In the genomic region with DNA sequence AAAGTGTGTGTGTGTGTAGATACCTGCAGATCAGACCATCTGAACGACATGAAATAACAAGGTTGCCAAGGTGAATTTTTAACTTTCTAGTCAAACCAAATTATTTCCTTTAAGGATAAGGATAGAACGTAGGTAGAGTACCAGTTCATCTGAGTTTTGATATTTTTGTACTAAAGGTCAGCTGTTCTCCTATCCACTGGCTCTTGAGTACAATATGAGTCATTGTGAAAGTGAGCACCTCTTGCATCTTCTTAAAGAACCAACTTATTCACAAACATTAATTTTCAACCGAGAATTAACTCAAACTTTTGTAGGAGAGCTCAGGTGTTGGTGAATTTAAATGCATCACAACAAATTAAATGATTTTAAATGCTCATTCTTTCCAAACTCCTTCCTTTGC, we compare ENCODE assay signal across 31 cellular contexts.
DNase-seq lines count a peak whose midpoint lies in the region; ATAC-seq and TF ChIP-seq lines count a peak whose summit lies in the region.
"Had no signal": no experiment of that assay in that cellular context is flagged by ENCODE, and none has a peak within 500 bp of the region (broad histone marks: within the 10 kb centered on the region; RNA-seq: fewer than 3 reads in every experiment).

No MANE protein-coding gene starts in this region.

- no peak overlapping the region for H3K4me3 Mint-ChIP-seq in glutamatergic neuron (ENCODE audit: unreplicated experiment)
- H3K4me3 Mint-ChIP-seq: activated naive CD4-positive, alpha-beta T cell treated with anti-CD3 and anti-CD28 coated beads, Interleukin-2, amount 10 ng/mL, durations not matched to agents 7 days and 5 days; natural killer cell treated with Interleukin-12 subunit alpha and Interleukin-12 subunit beta and Interleukin-15 and Interleukin-18, amount 100 ng/mL, for 72 hours; stimulated activated naive B cell treated with anti-CD40 and anti-IgM and Interleukin-4, amounts not matched to agents 10 μg/mL and 1 μg/mL and 100 μg/mL, for 72 hours had no signal

- peak; percentile 62 for ATAC-seq in GM18867 (IDR thresholded peaks at IDR 0.05; ENCODE audit: unreplicated experiment)
- peak; percentile 74 for ATAC-seq in GM21423 (IDR thresholded peaks at IDR 0.05; ENCODE audit: unreplicated experiment)
- peak; percentile 57 for ATAC-seq in HG03095 (IDR thresholded peaks at IDR 0.05; ENCODE audit: unreplicated experiment)
- ATAC-seq: gastroesophageal sphincter; HepG2; natural killer cell treated with Interleukin-12 subunit alpha and Interleukin-12 subunit beta and Interleukin-15 and Interleukin-18, amount 100 ng/mL, for 72 hours; right cardiac atrium; stimulated activated naive B cell treated with anti-CD40 and anti-IgM and Interleukin-4, amounts not matched to agents 10 μg/mL and 1 μg/mL and 100 μg/mL, for 72 hours had no signal

- TF ChIP-seq POLR2A in lower leg skin (IDR thresholded peaks at IDR 0.05) = no peak

- in situ Hi-C loops in KBM-7 (cut with MboI; ENCODE audit: low pct_unique_long_range_greater_than_20kb, low sequenced_read_pairs) = no loop called here

- H3K36me3 Mint-ChIP-seq in glutamatergic neuron (ENCODE audit: unreplicated experiment) = no peaks in the 10 kb centered on the region
- H3K36me3 Mint-ChIP-seq: activated naive CD4-positive, alpha-beta T cell treated with anti-CD3 and anti-CD28 coated beads, Interleukin-2, amount 10 ng/mL, durations not matched to agents 7 days and 5 days; natural killer cell treated with Interleukin-12 subunit alpha and Interleukin-12 subunit beta and Interleukin-15 and Interleukin-18, amount 100 ng/mL, for 72 hours; stimulated activated naive B cell treated with anti-CD40 and anti-IgM and Interleukin-4, amounts not matched to agents 10 μg/mL and 1 μg/mL and 100 μg/mL, for 72 hours had no signal

- TF ChIP-seq CTCF in choroid plexus epithelial cell (conservative IDR thresholded peaks at IDR 0.05; ENCODE audit: low read depth, low read length) (no peak), lower leg skin (IDR thresholded peaks at IDR 0.05) (no peak), glutamatergic neuron (IDR thresholded peaks at IDR 0.05; ENCODE audit: partially characterized antibody, unreplicated experiment) (no peak)

- DNase-seq in choroid plexus epithelial cell (ENCODE audit: low read depth) (peak; percentile 11), lower leg skin (ENCODE audit: low spot score in 2 of 2) (no peak), KBM-7 (no peak), germinal center (ENCODE audit: low spot score) (no peak), glutamatergic neuron (no peak)
- DNase-seq: activated CD4-positive, alpha-beta T cell treated with anti-CD3 and anti-CD28 coated beads for 48 hours; activated naive CD4-positive, alpha-beta T cell treated with anti-CD3 and anti-CD28 coated beads, Interleukin-2, amount 10 ng/mL, durations not matched to agents 7 days and 5 days; activated T-cell treated with anti-CD3 and anti-CD28 coated beads, Interleukin-2, amount 50 U/mL, for 48 hours; amygdala; GDM1; NCI-H1048; NCI-H2029 treated with DMSO at 0.1 percent for 48 hours; NCI-H345; NCI-H82; OCI-M1; ovary; right cardiac atrium; SK-N-SH; stimulated activated CD4-positive, alpha-beta T cell treated with anti-CD3 and anti-CD28 coated beads, Interleukin-4, amount 100 ng/mL, for 1 hour; stimulated activated naive B cell treated with anti-CD40 and anti-IgM and Interleukin-4, amounts not matched to agents 10 μg/mL and 1 μg/mL and 100 μg/mL, for 72 hours; T-helper 2 cell; testis had no signal

- no peaks in the 10 kb centered on the region for H3K9me3 Mint-ChIP-seq in glutamatergic neuron (ENCODE audit: unreplicated experiment)
- H3K9me3 Mint-ChIP-seq: activated naive CD4-positive, alpha-beta T cell treated with anti-CD3 and anti-CD28 coated beads, Interleukin-2, amount 10 ng/mL, durations not matched to agents 7 days and 5 days; natural killer cell treated with Interleukin-12 subunit alpha and Interleukin-12 subunit beta and Interleukin-15 and Interleukin-18, amount 100 ng/mL, for 72 hours; stimulated activated naive B cell treated with anti-CD40 and anti-IgM and Interleukin-4, amounts not matched to agents 10 μg/mL and 1 μg/mL and 100 μg/mL, for 72 hours had no signal

- no peaks in the 10 kb centered on the region for H3K4me1 Mint-ChIP-seq in glutamatergic neuron (ENCODE audit: low read depth, unreplicated experiment)
- H3K4me1 Mint-ChIP-seq: activated naive CD4-positive, alpha-beta T cell treated with anti-CD3 and anti-CD28 coated beads, Interleukin-2, amount 10 ng/mL, durations not matched to agents 7 days and 5 days; stimulated activated naive B cell treated with anti-CD40 and anti-IgM and Interleukin-4, amounts not matched to agents 10 μg/mL and 1 μg/mL and 100 μg/mL, for 72 hours had no signal

- WGBS in lower leg skin, 2 donors = 52 to 63% methylated on average over 3 of the region's 3 CpGs

- no peaks in the 10 kb centered on the region for H3K27me3 Mint-ChIP-seq in glutamatergic neuron (ENCODE audit: unreplicated experiment)
- H3K27me3 Mint-ChIP-seq: natural killer cell treated with Interleukin-12 subunit alpha and Interleukin-12 subunit beta and Interleukin-15 and Interleukin-18, amount 100 ng/mL, for 72 hours; stimulated activated naive B cell treated with anti-CD40 and anti-IgM and Interleukin-4, amounts not matched to agents 10 μg/mL and 1 μg/mL and 100 μg/mL, for 72 hours had no signal

- intact Hi-C loops in lower leg skin (cut with DNase I; ENCODE audit: low total_unique reads) = no loop called here

- H3K4me3 ChIP-seq in choroid plexus epithelial cell (ENCODE audit: low read depth, low read length) (no peak overlapping the region), lower leg skin (ENCODE audit: low read depth, poor library complexity, severe bottlenecking) (no peak overlapping the region)
- H3K4me3 ChIP-seq: BLaER1, coronary artery, gastroesophageal sphincter, HAP-1, ovary, testis had no signal

- no peak overlapping the region for H3K27ac Mint-ChIP-seq in glutamatergic neuron (ENCODE audit: unreplicated experiment)
- H3K27ac Mint-ChIP-seq: activated naive CD4-positive, alpha-beta T cell treated with anti-CD3 and anti-CD28 coated beads, Interleukin-2, amount 10 ng/mL, durations not matched to agents 7 days and 5 days; natural killer cell treated with Interleukin-12 subunit alpha and Interleukin-12 subunit beta and Interleukin-15 and Interleukin-18, amount 100 ng/mL, for 72 hours; stimulated activated naive B cell treated with anti-CD40 and anti-IgM and Interleukin-4, amounts not matched to agents 10 μg/mL and 1 μg/mL and 100 μg/mL, for 72 hours had no signal
